Comparison of ENCODE assay signal across 8 cellular contexts in genomic region chr20:31721408-31722332, GRCh38. TPM values are rescaled to one million over a fixed set of nuclear protein-coding genes. Genes with fewer than 3 reads are reported as not detected.
DNase-seq lines count a peak whose midpoint lies in the region; ATAC-seq and TF ChIP-seq lines count a peak whose summit lies in the region.

No MANE protein-coding gene starts in this region.

- H3K4me3 ChIP-seq in BLaER1 treated with 17β-estradiol and CSF1 and Interleukin-3, amounts not matched to agents 10 nM and 100 nM, result peak overlapping the region; percentile 68 to 90 (median 72)
- peak overlapping the region; percentile 94 for H3K4me3 ChIP-seq in MM.1S (ENCODE audit: low read length)

- H3K9me2 ChIP-seq in MM.1S (replicated peaks; ENCODE audit: insufficient read depth, low read length), result no peaks in the 10 kb centered on the region

- DNase-seq in MM.1S (no peak), immature natural killer cell (no peak), SIG-M5 treated with dmso at 0.1 percent for 504 hours (lab: John Stamatoyannopoulos, UW; ENCODE audit: unreplicated experiment) (no peak), DMS153 treated with DMSO at 0.1 percent for 48 hours (lab: John Stamatoyannopoulos, UW; ENCODE audit: unreplicated experiment) (no peak), islet precursor cell (no peak)
- DNase-seq in stimulated activated naive B cell treated with anti-CD40 and anti-IgM and Interleukin-4, amounts not matched to agents 10 μg/mL and 1 μg/mL and 100 μg/mL, for 72 hours, result no peak

- H3K9me3 ChIP-seq in BLaER1 treated with 17β-estradiol and CSF1 and Interleukin-3, amounts not matched to agents 10 nM and 100 nM (replicated peaks in 1 of 11), result no peaks in the 10 kb centered on the region
- H3K9me3 ChIP-seq in MM.1S (replicated peaks; ENCODE audit: insufficient read depth, low read length), result no peaks in the 10 kb centered on the region

- peak overlapping the region; percentile 91 to 99 (median 97) for H3K27ac Mint-ChIP-seq in immature natural killer cell
- peak overlapping the region; percentile 98 for H3K27ac Mint-ChIP-seq in stimulated activated naive B cell treated with anti-CD40 and anti-IgM and Interleukin-4, amounts not matched to agents 10 μg/mL and 1 μg/mL and 100 μg/mL, for 72 hours

- H3K27me3 Mint-ChIP-seq in immature natural killer cell (ENCODE audit: low read depth in 3 of 3), result peaks cover 9 to 11% (median 9%) of the 10 kb centered on the region in 3 donors
- no peaks in the 10 kb centered on the region for H3K27me3 Mint-ChIP-seq in stimulated activated naive B cell treated with anti-CD40 and anti-IgM and Interleukin-4, amounts not matched to agents 10 μg/mL and 1 μg/mL and 100 μg/mL, for 72 hours

- H3K36me3 Mint-ChIP-seq in immature natural killer cell, result peaks cover 9 to 25% (median 16%) of the 10 kb centered on the region in 3 donors
- H3K36me3 Mint-ChIP-seq in stimulated activated naive B cell treated with anti-CD40 and anti-IgM and Interleukin-4, amounts not matched to agents 10 μg/mL and 1 μg/mL and 100 μg/mL, for 72 hours, result peaks cover 53 to 59% of the 10 kb centered on the region in 2 donors

- H3K4me1 Mint-ChIP-seq in immature natural killer cell, result peaks cover 64 to 65% of the 10 kb centered on the region in 2 donors
- H3K4me1 Mint-ChIP-seq in stimulated activated naive B cell treated with anti-CD40 and anti-IgM and Interleukin-4, amounts not matched to agents 10 μg/mL and 1 μg/mL and 100 μg/mL, for 72 hours, result peaks cover 15 to 35% of the 10 kb centered on the region in 2 donors

- peaks cover 67% of the 10 kb centered on the region for H3K79me2 ChIP-seq in MM.1S (ENCODE audit: low read length)

- no peak for ATAC-seq in stimulated activated naive B cell treated with anti-CD40 and anti-IgM and Interleukin-4, amounts not matched to agents 10 μg/mL and 1 μg/mL and 100 μg/mL, for 72 hours (replicated peaks)

- no peaks in the 10 kb centered on the region for H3K27me3 ChIP-seq in BLaER1 treated with 17β-estradiol and CSF1 and Interleukin-3, amounts not matched to agents 10 nM and 100 nM
- H3K27me3 ChIP-seq in MM.1S (replicated peaks; ENCODE audit: insufficient read depth, low read length), result no peaks in the 10 kb centered on the region

- peak overlapping the region; percentile 89 to 99 (median 96) for H3K4me2 ChIP-seq in BLaER1 treated with 17β-estradiol and CSF1 and Interleukin-3, amounts not matched to agents 10 nM and 100 nM
- H3K4me2 ChIP-seq in MM.1S (ENCODE audit: low read depth, low read length), result peak overlapping the region; percentile 80

- H3K9me3 Mint-ChIP-seq in immature natural killer cell, result no peaks in the 10 kb centered on the region
- no peaks in the 10 kb centered on the region for H3K9me3 Mint-ChIP-seq in stimulated activated naive B cell treated with anti-CD40 and anti-IgM and Interleukin-4, amounts not matched to agents 10 μg/mL and 1 μg/mL and 100 μg/mL, for 72 hours

- H3K4me1 ChIP-seq in BLaER1 treated with 17β-estradiol and CSF1 and Interleukin-3, amounts not matched to agents 10 nM and 100 nM, result peaks cover 37 to 62% (median 60%) of the 10 kb centered on the region in 10 experiments
- no peaks in the 10 kb centered on the region for H3K4me1 ChIP-seq in MM.1S (ENCODE audit: low read length)

- H3K9ac ChIP-seq in BLaER1 treated with 17β-estradiol and CSF1 and Interleukin-3, amounts not matched to agents 10 nM and 100 nM, result peak overlapping the region; percentile 85 to 98 (median 96)
- H3K9ac ChIP-seq in MM.1S (ENCODE audit: low read length), result peak overlapping the region; percentile 93

- H4K20me1 ChIP-seq in BLaER1 treated with 17β-estradiol and CSF1 and Interleukin-3, amounts not matched to agents 10 nM and 100 nM, result peaks cover 3 to 42% (median 35%) of the 10 kb centered on the region in 11 experiments; a peak in 14 of 22 replicates
- H4K20me1 ChIP-seq in MM.1S (ENCODE audit: insufficient read depth, low read length), result no peaks in the 10 kb centered on the region

- H3F3A ChIP-seq in MM.1S (ENCODE audit: insufficient read depth, low read length), result peaks cover 63% of the 10 kb centered on the region

- peaks cover 24 to 47% (median 31%) of the 10 kb centered on the region in 11 experiments for H3K36me3 ChIP-seq in BLaER1 treated with 17β-estradiol and CSF1 and Interleukin-3, amounts not matched to agents 10 nM and 100 nM
- H3K36me3 ChIP-seq in MM.1S (replicated peaks; ENCODE audit: insufficient read depth, low read length), result peaks cover 8% of the 10 kb centered on the region; the same call in 1 of the 2 replicates

- H3K4me3 Mint-ChIP-seq in immature natural killer cell, result peak overlapping the region; percentile 97 to 98 (median 97)
- H3K4me3 Mint-ChIP-seq in stimulated activated naive B cell treated with anti-CD40 and anti-IgM and Interleukin-4, amounts not matched to agents 10 μg/mL and 1 μg/mL and 100 μg/mL, for 72 hours, result peak overlapping the region; percentile 91 to 97

- TF ChIP-seq CTCF in MM.1S (IDR thresholded peaks at IDR 0.05; ENCODE audit: low read length), result no peak

- H3K27ac ChIP-seq in BLaER1 treated with 17β-estradiol and CSF1 and Interleukin-3, amounts not matched to agents 10 nM and 100 nM, result peak overlapping the region; percentile 91 to 100 (median 97)
- H3K27ac ChIP-seq in MM.1S (ENCODE audit: low read length) (peak overlapping the region; percentile 99), angular gyrus (ENCODE audit: low read depth, low read length) (peak overlapping the region; percentile 100)

- no peak overlapping the region for H2AFZ ChIP-seq in MM.1S (ENCODE audit: low read length)

RNA-seq across cellular contexts. Expression of gene BCL2L1, which starts 1.0 kb away (rescaled TPM):
- polyA plus RNA-seq in immature natural killer cell, result 10 to 100 TPM; 30.9 to 60.4 (median 39.3) TPM

RNA-seq across cellular contexts. Expression of gene TPX2, which starts 17.4 kb away (rescaled TPM):
- 1 to 10 TPM; 1.2 to 3.0 (median 1.8) TPM for polyA plus RNA-seq in immature natural killer cell
